14 cellular contexts compared by ENCODE assay signal in the genomic region with DNA sequence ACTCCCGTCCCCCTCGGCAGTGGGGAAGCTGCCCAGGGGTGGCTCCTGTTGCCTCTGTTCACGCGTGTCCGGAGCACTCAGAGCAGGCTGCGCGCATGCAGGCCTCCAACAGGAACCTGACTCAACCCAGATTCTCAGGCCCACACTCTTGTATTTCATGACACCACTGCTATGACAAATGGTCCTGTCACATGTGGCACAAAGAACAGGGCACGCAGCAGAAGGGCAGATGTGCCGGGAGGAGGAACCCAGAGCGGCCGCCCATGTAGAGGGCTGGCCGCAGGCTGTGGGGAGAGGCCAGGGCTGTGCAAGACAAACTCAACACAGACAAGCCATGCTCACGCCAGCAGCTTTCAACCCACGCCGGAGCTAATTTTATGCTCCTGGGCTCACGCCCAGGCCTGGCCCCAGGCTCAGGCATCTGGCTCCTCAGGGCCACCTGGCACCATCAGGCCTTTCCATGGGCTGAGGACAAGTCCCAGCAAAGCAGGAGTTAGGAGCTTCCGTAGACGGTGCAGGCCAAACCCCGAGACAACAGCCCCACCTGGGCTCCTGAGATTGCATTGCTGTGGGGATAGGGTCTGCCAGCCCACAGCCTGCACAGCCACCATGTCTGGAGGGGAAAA. TPM values are rescaled to one million over a fixed set of nuclear protein-coding genes. Genes with fewer than 3 reads are reported as not detected.
DNase-seq lines count a peak whose midpoint lies in the region; ATAC-seq and TF ChIP-seq lines count a peak whose summit lies in the region.
"Had no signal": no experiment of that assay in that cellular context is flagged by ENCODE, and none has a peak within 500 bp of the region (broad histone marks: within the 10 kb centered on the region; RNA-seq: fewer than 3 reads in every experiment).

No MANE protein-coding gene starts in this region.

- intact Hi-C loops in dorsolateral prefrontal cortex (cut with DNase I), result no loop called here
- intact Hi-C loops in lower lobe of right lung (cut with DNase I), result no loop called here
- intact Hi-C loops in activated naive CD4-positive, alpha-beta T cell treated with anti-CD3 and anti-CD28 coated beads for 36 hours (cut with micrococcal nuclease), result no loop called here

- H3K4me3 Mint-ChIP-seq in HFFc6, result peak overlapping the region; percentile 21; the same call in 1 of the 2 replicates
- no peak overlapping the region for H3K4me3 Mint-ChIP-seq in activated naive CD4-positive, alpha-beta T cell treated with anti-CD3 and anti-CD28 coated beads for 36 hours
- H3K4me3 Mint-ChIP-seq: memory B cell had no signal

- peaks cover 71% of the 10 kb centered on the region for H3K4me1 ChIP-seq in lower lobe of right lung

- peak overlapping the region; percentile 2 to 91 (median 75) for H3K27ac ChIP-seq in dorsolateral prefrontal cortex
- H3K27ac ChIP-seq in lower lobe of right lung, result no peak overlapping the region
- peak overlapping the region; percentile 42 for H3K27ac ChIP-seq in substantia nigra (ENCODE audit: low read depth, low read length, poor library complexity, severe bottlenecking)

- H3K4me1 Mint-ChIP-seq in HFFc6 (ENCODE audit: low read depth), result peaks cover 40% of the 10 kb centered on the region
- H3K4me1 Mint-ChIP-seq in activated naive CD4-positive, alpha-beta T cell treated with anti-CD3 and anti-CD28 coated beads for 36 hours (ENCODE audit: low read depth), result peaks cover 56% of the 10 kb centered on the region

- no peak for TF ChIP-seq CTCF in HFFc6 (IDR thresholded peaks at IDR 0.05)
- TF ChIP-seq CTCF in dorsolateral prefrontal cortex (IDR thresholded peaks at IDR 0.05 in 54 of 56, conservative IDR thresholded peaks at IDR 0.05 in 2 of 56; ENCODE audit: low read depth in 1 of 56, partially characterized antibody in 56 of 56), result no peak
- no peak for TF ChIP-seq CTCF in lower lobe of right lung (IDR thresholded peaks at IDR 0.05)

- ATAC-seq in lower lobe of right lung (peak; percentile 36 to 48), HG03108 (IDR thresholded peaks at IDR 0.05; ENCODE audit: unreplicated experiment) (no peak), GM21390 (IDR thresholded peaks at IDR 0.05; ENCODE audit: unreplicated experiment) (no peak)

- no peaks in the 10 kb centered on the region for H3K9me3 Mint-ChIP-seq in HFFc6
- no peaks in the 10 kb centered on the region for H3K9me3 Mint-ChIP-seq in activated naive CD4-positive, alpha-beta T cell treated with anti-CD3 and anti-CD28 coated beads for 36 hours
- H3K9me3 Mint-ChIP-seq: memory B cell had no signal

- no peaks in the 10 kb centered on the region for H3K9me3 ChIP-seq in lower lobe of right lung

- peak overlapping the region; percentile 76 for H3K27ac Mint-ChIP-seq in HFFc6
- H3K27ac Mint-ChIP-seq in activated naive CD4-positive, alpha-beta T cell treated with anti-CD3 and anti-CD28 coated beads for 36 hours, result no peak overlapping the region
- H3K27ac Mint-ChIP-seq: memory B cell had no signal

- DNase-seq in HFFc6 (no peak), dorsolateral prefrontal cortex (peak in 8 of 10 donors; percentile 55 to 88 (median 80)), lower lobe of right lung (no peak), substantia nigra (lab: John Stamatoyannopoulos, UW) (peak in 18 of 49 donors; percentile 14 to 79 (median 40))
- DNase-seq in activated naive CD4-positive, alpha-beta T cell treated with anti-CD3 and anti-CD28 coated beads for 36 hours, result no peak
- no peak for DNase-seq in activated CD4-positive, alpha-beta T cell treated with anti-CD3 and anti-CD28 coated beads for 1 hour
- DNase-seq: activated T-cell treated with anti-CD3 and anti-CD28 coated beads for 4 hours; DMS53; NCI-H510A; stimulated activated CD4-positive, alpha-beta T cell treated with anti-CD3 and anti-CD28 coated beads, Interleukin-2, amount 100 ng/mL, for 24 hours had no signal

- H3K36me3 ChIP-seq in lower lobe of right lung, result peaks cover 42% of the 10 kb centered on the region

- H3K4me3 ChIP-seq in dorsolateral prefrontal cortex (peak overlapping the region in 15 of 59 donors; percentile 4 to 33 (median 20)), lower lobe of right lung (no peak overlapping the region)

- H3K27me3 Mint-ChIP-seq in HFFc6 (ENCODE audit: insufficient read depth), result peaks cover 4% of the 10 kb centered on the region; the same call in 1 of the 2 replicates
- no peaks in the 10 kb centered on the region for H3K27me3 Mint-ChIP-seq in activated naive CD4-positive, alpha-beta T cell treated with anti-CD3 and anti-CD28 coated beads for 36 hours (ENCODE audit: low read depth)
- H3K27me3 Mint-ChIP-seq: memory B cell had no signal

- H3K36me3 Mint-ChIP-seq in HFFc6 (ENCODE audit: low read depth), result no peaks in the 10 kb centered on the region
- H3K36me3 Mint-ChIP-seq in activated naive CD4-positive, alpha-beta T cell treated with anti-CD3 and anti-CD28 coated beads for 36 hours (ENCODE audit: low read depth), result no peaks in the 10 kb centered on the region

- CTCF ChIA-PET in activated naive CD4-positive, alpha-beta T cell treated with anti-CD3 and anti-CD28 coated beads for 36 hours (lab: Charles Lee), result interaction anchor here (1.0 kb wide), 1 partner anchor 17 kb away, joined by 4 read pairs; no protein-coding TSS in a partner anchor

- H3K27me3 ChIP-seq in dorsolateral prefrontal cortex, result no peaks in the 10 kb centered on the region
- no peaks in the 10 kb centered on the region for H3K27me3 ChIP-seq in lower lobe of right lung (ENCODE audit: low read depth)

RNA-seq across cellular contexts. Expression of a gene that starts 40.0 kb away (rescaled TPM):
- 1 to 10 TPM in 3 of 6 experiments, under 1 TPM in 3; 0.38 to 1.6 (median 0.81) TPM for total RNA-seq in HFFc6 (2021; fragmentation: NEBNext Ultra II Directional; extraction: Animal tissue kit (Norgen Biotek cat#: 25700))
- total RNA-seq in dorsolateral prefrontal cortex (100 to 1,000 TPM in 11 of 120 experiments, 10 to 100 TPM in 109; 41.1 to 144 (median 77.7) TPM), lower lobe of right lung (8.9 TPM)
- 1 to 10 TPM; 2.9 to 3.0 TPM for total RNA-seq in activated naive CD4-positive, alpha-beta T cell treated with anti-CD3 and anti-CD28 coated beads for 36 hours

RNA-seq across cellular contexts. Expression of a gene that starts 45.5 kb away (rescaled TPM):
- total RNA-seq in HFFc6 (2021; fragmentation: NEBNext Ultra II Directional; extraction: Animal tissue kit (Norgen Biotek cat#: 25700)), result 10 to 100 TPM; 19.6 to 27.4 (median 21.4) TPM
- total RNA-seq in dorsolateral prefrontal cortex, result 10 to 100 TPM; 36.6 to 90.5 (median 52.1) TPM
- 50.4 TPM for total RNA-seq in lower lobe of right lung
- 10 to 100 TPM; 12.4 to 14.1 TPM for total RNA-seq in activated naive CD4-positive, alpha-beta T cell treated with anti-CD3 and anti-CD28 coated beads for 36 hours

RNA-seq across cellular contexts. Expression of a gene that starts 53.0 kb away (rescaled TPM):
- not detected for total RNA-seq in HFFc6 (2021; fragmentation: NEBNext Ultra II Directional; extraction: Animal tissue kit (Norgen Biotek cat#: 25700))
- total RNA-seq in dorsolateral prefrontal cortex (not detected), lower lobe of right lung (not detected)
- total RNA-seq in activated naive CD4-positive, alpha-beta T cell treated with anti-CD3 and anti-CD28 coated beads for 36 hours, result not detected
- total RNA-seq: T-helper 2 cell treated with Interferon-gamma antibody and Interleukin-4, amounts not matched to agents 100 ng/mL and 5 ng/mL, for 36 hours had no signal

Comparison
In these comparisons a context has a peak if more than half of its experiments do, and no peak if none do; other contexts are left out.
1. DNase-seq: peak in dorsolateral prefrontal cortex (8 of 10); none in HFFc6 (single experiment), lower lobe of right lung (single experiment), activated naive CD4-positive, alpha-beta T cell treated with anti-CD3 and anti-CD28 coated beads for 36 hours (single experiment) and activated CD4-positive, alpha-beta T cell treated with anti-CD3 and anti-CD28 coated beads for 1 hour (single experiment).
2. ATAC-seq: peak in lower lobe of right lung (2 of 2); none in HG03108 (single experiment) and GM21390 (single experiment).